In the genomic region with DNA sequence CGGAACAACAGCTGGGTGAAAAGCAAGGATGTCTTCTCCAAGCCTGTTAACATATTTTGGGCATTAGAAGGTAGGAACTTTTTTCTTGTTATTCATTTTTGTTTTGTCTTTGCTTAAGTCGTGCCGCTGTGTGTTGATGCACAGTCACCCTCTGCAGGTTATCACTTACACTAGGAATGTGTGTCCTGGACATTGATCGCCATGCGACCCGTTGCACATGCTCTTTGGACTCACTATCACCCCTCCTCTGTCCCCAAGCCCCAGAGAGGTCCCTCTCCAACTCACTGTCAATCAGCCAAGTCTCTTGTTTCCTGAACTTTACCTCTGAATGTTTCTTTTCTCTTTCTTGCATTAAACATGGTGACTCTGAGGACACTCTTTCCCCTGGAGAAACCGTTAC, we compare ENCODE assay signal across 1 cellular context.
TF ChIP-seq lines count a peak whose summit lies in the region.

No MANE protein-coding gene starts in this region.

TF ChIP-seq in HepG2, 621 proteins besides CTCF, POLR2A, EP300 and RAD21:
- TF ChIP-seq ZNF296 (CRISPR knock-in tag; conservative IDR thresholded peaks at IDR 0.05) (no peak), SALL1 (CRISPR knock-in tag; IDR thresholded peaks at IDR 0.05) (0 out of 2 replicates have a peak, but pooled peaks have one; percentile 11), CHD4 (IDR thresholded peaks at IDR 0.05; ENCODE audit: borderline replicate concordance, low read length) (no peak), ZNF678 (CRISPR knock-in tag; IDR thresholded peaks at IDR 0.05) (no peak), HNF4A (CRISPR knock-in tag; IDR thresholded peaks at IDR 0.05) (peak; percentile 64), TEAD2 (CRISPR knock-in tag; IDR thresholded peaks at IDR 0.05) (no peak), IKZF1 (IDR thresholded peaks at IDR 0.05) (no peak), MXI1 (IDR thresholded peaks at IDR 0.05; ENCODE audit: borderline replicate concordance, low read depth, low read length) (no peak), TEAD3 (CRISPR knock-in tag; optimal IDR thresholded peaks at IDR 0.05; ENCODE audit: borderline replicate concordance) (peak; percentile 24), WIZ (CRISPR knock-in tag; IDR thresholded peaks at IDR 0.05) (no peak), NCOR1 (IDR thresholded peaks at IDR 0.05; ENCODE audit: borderline replicate concordance, low read length) (peak; percentile 27; the same call in 1 of the 2 replicates), KDM1A (CRISPR knock-in tag; IDR thresholded peaks at IDR 0.05) (no peak)
- TF ChIP-seq, protein P1, sequence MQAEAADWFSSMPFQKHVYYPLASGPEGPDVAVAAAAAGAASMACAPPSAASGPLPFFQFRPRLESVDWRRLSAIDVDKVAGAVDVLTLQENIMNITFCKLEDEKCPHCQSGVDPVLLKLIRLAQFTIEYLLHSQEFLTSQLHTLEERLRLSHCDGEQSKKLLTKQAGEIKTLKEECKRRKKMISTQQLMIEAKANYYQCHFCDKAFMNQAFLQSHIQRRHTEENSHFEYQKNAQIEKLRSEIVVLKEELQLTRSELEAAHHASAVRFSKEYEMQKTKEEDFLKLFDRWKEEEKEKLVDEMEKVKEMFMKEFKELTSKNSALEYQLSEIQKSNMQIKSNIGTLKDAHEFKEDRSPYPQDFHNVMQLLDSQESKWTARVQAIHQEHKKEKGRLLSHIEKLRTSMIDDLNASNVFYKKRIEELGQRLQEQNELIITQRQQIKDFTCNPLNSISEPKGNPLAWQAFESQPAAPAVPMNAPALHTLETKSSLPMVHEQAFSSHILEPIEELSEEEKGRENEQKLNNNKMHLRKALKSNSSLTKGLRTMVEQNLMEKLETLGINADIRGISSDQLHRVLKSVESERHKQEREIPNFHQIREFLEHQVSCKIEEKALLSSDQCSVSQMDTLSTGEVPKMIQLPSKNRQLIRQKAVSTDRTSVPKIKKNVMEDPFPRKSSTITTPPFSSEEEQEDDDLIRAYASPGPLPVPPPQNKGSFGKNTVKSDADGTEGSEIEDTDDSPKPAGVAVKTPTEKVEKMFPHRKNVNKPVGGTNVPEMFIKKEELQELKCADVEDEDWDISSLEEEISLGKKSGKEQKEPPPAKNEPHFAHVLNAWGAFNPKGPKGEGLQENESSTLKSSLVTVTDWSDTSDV (CRISPR knock-in tag; IDR thresholded peaks at IDR 0.05) = no peak
